ENCODE assay signal across 20 cellular contexts in genomic region chr5:139707445-139708003, GRCh38. TPM values are rescaled to one million over a fixed set of nuclear protein-coding genes. Genes with fewer than 3 reads are reported as not detected.
DNase-seq lines count a peak whose midpoint lies in the region; ATAC-seq and TF ChIP-seq lines count a peak whose summit lies in the region.
"Had no signal": no experiment of that assay in that cellular context is flagged by ENCODE, and none has a peak within 500 bp of the region (broad histone marks: within the 10 kb centered on the region; RNA-seq: fewer than 3 reads in every experiment).

No MANE protein-coding gene starts in this region.

- H3K4me1 Mint-ChIP-seq in endodermal cell, result peaks cover 39% of the 10 kb centered on the region
- H3K4me1 Mint-ChIP-seq in neural progenitor cell, result peaks cover 55% of the 10 kb centered on the region
- peaks cover 24% of the 10 kb centered on the region for H3K4me1 Mint-ChIP-seq in activated T-cell treated with anti-CD3 and anti-CD28 coated beads, Interleukin-2, amount 50 U/mL, for 24 hours (ENCODE audit: low read depth)

- H3K9me3 Mint-ChIP-seq in endodermal cell (no peaks in the 10 kb centered on the region), neural progenitor cell (peaks cover 3% of the 10 kb centered on the region)
- no peaks in the 10 kb centered on the region for H3K9me3 Mint-ChIP-seq in activated T-cell treated with anti-CD3 and anti-CD28 coated beads, Interleukin-2, amount 50 U/mL, for 24 hours
- H3K9me3 Mint-ChIP-seq: stimulated activated memory B cell treated with anti-CD40 and anti-IgM and Interleukin-4, amounts not matched to agents 10 μg/mL and 1 μg/mL and 100 μg/mL, for 72 hours had no signal

- H3K36me3 ChIP-seq in DND-41 (ENCODE audit: insufficient read depth, low read length) (no peaks in the 10 kb centered on the region), endodermal cell (ENCODE audit: control insufficient read depth, insufficient read depth, low read length) (no peaks in the 10 kb centered on the region), neural progenitor cell (no peaks in the 10 kb centered on the region)
- H3K36me3 ChIP-seq: HAP-1, Peyer's patch, vagina had no signal

- 61 to 64% methylated on average over 2 to 4 of the region's 5 CpGs for WGBS in endodermal cell (ENCODE audit: insufficient coverage in 1 of 2, insufficient read length in 1 of 2), 2 experiments

- H3K9ac ChIP-seq in DND-41 (ENCODE audit: low read depth, low read length) (0 out of 2 replicates have a peak overlapping the region, but pooled peaks have one; percentile 57), endodermal cell (ENCODE audit: extremely low read depth, low read length, poor library complexity, severe bottlenecking) (no peak overlapping the region), neural progenitor cell (no peak overlapping the region)

- H3K27me3 ChIP-seq in DND-41 (ENCODE audit: insufficient read depth, low read length, poor library complexity) (no peaks in the 10 kb centered on the region), endodermal cell (ENCODE audit: control insufficient read depth, insufficient read depth, low read length, poor library complexity, severe bottlenecking) (peaks cover 12% of the 10 kb centered on the region), neural progenitor cell (peaks cover 27% of the 10 kb centered on the region)
- H3K27me3 ChIP-seq: body of pancreas, Peyer's patch, vagina had no signal

- no peak overlapping the region for H3K4me3 ChIP-seq in DND-41 (ENCODE audit: low read depth in 1 of 2, low read length in 2 of 2)
- no peak overlapping the region for H3K4me3 ChIP-seq in endodermal cell (ENCODE audit: low read length)
- H3K4me3 ChIP-seq in neural progenitor cell, result no peak overlapping the region
- H3K4me3 ChIP-seq: body of pancreas, GM12878, HAP-1, Peyer's patch, vagina had no signal

- H3K27ac Mint-ChIP-seq in endodermal cell (peak overlapping the region; percentile 90), neural progenitor cell (peak overlapping the region; percentile 10)
- H3K27ac Mint-ChIP-seq in activated T-cell treated with anti-CD3 and anti-CD28 coated beads, Interleukin-2, amount 50 U/mL, for 24 hours, result no peak overlapping the region

- no peak for ATAC-seq in DND-41 (ENCODE audit: insufficient read depth, low read depth)
- no peak for ATAC-seq in HG03342 (IDR thresholded peaks at IDR 0.05; ENCODE audit: unreplicated experiment)
- ATAC-seq: body of pancreas; GM12878; stimulated activated memory B cell treated with anti-CD40 and anti-IgM and Interleukin-4, amounts not matched to agents 10 μg/mL and 1 μg/mL and 100 μg/mL, for 72 hours had no signal

- H3K27me3 Mint-ChIP-seq in endodermal cell (ENCODE audit: insufficient read depth), result peaks cover 4% of the 10 kb centered on the region
- H3K27me3 Mint-ChIP-seq in neural progenitor cell (ENCODE audit: insufficient read depth, low read depth), result peaks cover 15% of the 10 kb centered on the region
- peaks cover 16% of the 10 kb centered on the region for H3K27me3 Mint-ChIP-seq in activated T-cell treated with anti-CD3 and anti-CD28 coated beads, Interleukin-2, amount 50 U/mL, for 24 hours

- TF ChIP-seq CTCF in DND-41 (IDR thresholded peaks at IDR 0.05; ENCODE audit: borderline replicate concordance, extremely low read depth, low read length, poor library complexity, severe bottlenecking) (no peak), endodermal cell (conservative IDR thresholded peaks at IDR 0.05) (no peak), neural progenitor cell (IDR thresholded peaks at IDR 0.05) (no peak)

- H2AFZ ChIP-seq in DND-41 (ENCODE audit: low read depth, low read length) (no peak overlapping the region), neural progenitor cell (replicated peaks) (no peak overlapping the region)

- no peak overlapping the region for H3K4me2 ChIP-seq in DND-41 (ENCODE audit: insufficient read depth, low read length)
- peak overlapping the region; percentile 87 for H3K4me2 ChIP-seq in neural progenitor cell

- peak overlapping the region; percentile 2 for H3K4me3 Mint-ChIP-seq in endodermal cell
- peak overlapping the region; percentile 30 for H3K4me3 Mint-ChIP-seq in neural progenitor cell
- H3K4me3 Mint-ChIP-seq in activated T-cell treated with anti-CD3 and anti-CD28 coated beads, Interleukin-2, amount 50 U/mL, for 24 hours, result no peak overlapping the region
- H3K4me3 Mint-ChIP-seq: stimulated activated memory B cell treated with anti-CD40 and anti-IgM and Interleukin-4, amounts not matched to agents 10 μg/mL and 1 μg/mL and 100 μg/mL, for 72 hours had no signal

- H3K9me3 ChIP-seq in DND-41 (ENCODE audit: insufficient read depth, low read length, severe bottlenecking) (no peaks in the 10 kb centered on the region), endodermal cell (ENCODE audit: control insufficient read depth, low read length) (no peaks in the 10 kb centered on the region), neural progenitor cell (ENCODE audit: low read depth) (no peaks in the 10 kb centered on the region)
- H3K9me3 ChIP-seq: body of pancreas, HAP-1, Peyer's patch, vagina had no signal

- H3K4me1 ChIP-seq in DND-41 (ENCODE audit: insufficient read depth, low read length) (peaks cover 68% of the 10 kb centered on the region), endodermal cell (ENCODE audit: control insufficient read depth, insufficient read depth, low read length) (peaks cover 16% of the 10 kb centered on the region), neural progenitor cell (peaks cover 43% of the 10 kb centered on the region)

- H4K20me1 ChIP-seq in DND-41 (ENCODE audit: insufficient read depth, low read length) (no peaks in the 10 kb centered on the region), neural progenitor cell (ENCODE audit: low read depth) (no peaks in the 10 kb centered on the region)

- peaks cover 67% of the 10 kb centered on the region for H3F3A ChIP-seq in neural progenitor cell (ENCODE audit: low read depth)

- peak overlapping the region; percentile 82 for H3K27ac ChIP-seq in DND-41 (ENCODE audit: low read length)
- no peak overlapping the region for H3K27ac ChIP-seq in endodermal cell (ENCODE audit: low read depth, low read length)
- H3K27ac ChIP-seq in neural progenitor cell, result no peak overlapping the region

- H3K79me2 ChIP-seq in DND-41 (ENCODE audit: insufficient read depth, low read length) (no peaks in the 10 kb centered on the region), neural progenitor cell (ENCODE audit: low read depth) (no peaks in the 10 kb centered on the region)

- H3K36me3 Mint-ChIP-seq in endodermal cell (ENCODE audit: low read depth) (no peaks in the 10 kb centered on the region), neural progenitor cell (no peaks in the 10 kb centered on the region)
- H3K36me3 Mint-ChIP-seq in activated T-cell treated with anti-CD3 and anti-CD28 coated beads, Interleukin-2, amount 50 U/mL, for 24 hours (ENCODE audit: low read depth), result no peaks in the 10 kb centered on the region
- H3K36me3 Mint-ChIP-seq: stimulated activated memory B cell treated with anti-CD40 and anti-IgM and Interleukin-4, amounts not matched to agents 10 μg/mL and 1 μg/mL and 100 μg/mL, for 72 hours had no signal

- DNase-seq in DND-41, result peak; percentile 37
- peak; percentile 44 for DNase-seq in NCI-H510A treated with DMSO at 0.1 percent for 48 hours (lab: John Stamatoyannopoulos, UW)
- peak; percentile 60 for DNase-seq in endodermal cell
- DNase-seq in neural progenitor cell (ENCODE audit: low spot score), result no peak
- no peak for DNase-seq in activated T-cell treated with anti-CD3 and anti-CD28 coated beads, Interleukin-2, amount 50 U/mL, for 24 hours
- DNase-seq in NCI-H1436 treated with DMSO at 0.1 percent for 48 hours (lab: John Stamatoyannopoulos, UW), result no peak
- DNase-seq: activated CD4-positive, CD25-positive, alpha-beta regulatory T cell; activated naive CD4-positive, alpha-beta T cell treated with Interleukin-2 at 50 U/mL for 16 hours; body of pancreas; hippocampal formation; NCI-H1048; NCI-H345; nucleus accumbens; Peyer's patch; small intestine had no signal

RNA-seq across cellular contexts. Expression of gene CXXC5, which starts 59.4 kb away (rescaled TPM):
- total RNA-seq in endodermal cell (10 to 100 TPM; 50.5 to 67.9 TPM), neural progenitor cell (ENCODE audit: low replicate concordance) (17.2 and 25.6 TPM in 2 replicates)
- polyA plus RNA-seq in endodermal cell (2013, experiment 1 of 2), result 107 TPM
- 113 TPM for polyA plus RNA-seq in endodermal cell (2013, experiment 2 of 2)

Comparison
In these comparisons a context has a peak if more than half of its experiments do, and no peak if none do; other contexts are left out.
1. DNase-seq: peak in DND-41 (single experiment), NCI-H510A treated with DMSO at 0.1 percent for 48 hours (single experiment) and endodermal cell (single experiment); none in neural progenitor cell (single experiment), activated T-cell treated with anti-CD3 and anti-CD28 coated beads, Interleukin-2, amount 50 U/mL, for 24 hours (single experiment) and NCI-H1436 treated with DMSO at 0.1 percent for 48 hours (single experiment).